ENCODE assay signal across 30 cellular contexts in the genomic region with DNA sequence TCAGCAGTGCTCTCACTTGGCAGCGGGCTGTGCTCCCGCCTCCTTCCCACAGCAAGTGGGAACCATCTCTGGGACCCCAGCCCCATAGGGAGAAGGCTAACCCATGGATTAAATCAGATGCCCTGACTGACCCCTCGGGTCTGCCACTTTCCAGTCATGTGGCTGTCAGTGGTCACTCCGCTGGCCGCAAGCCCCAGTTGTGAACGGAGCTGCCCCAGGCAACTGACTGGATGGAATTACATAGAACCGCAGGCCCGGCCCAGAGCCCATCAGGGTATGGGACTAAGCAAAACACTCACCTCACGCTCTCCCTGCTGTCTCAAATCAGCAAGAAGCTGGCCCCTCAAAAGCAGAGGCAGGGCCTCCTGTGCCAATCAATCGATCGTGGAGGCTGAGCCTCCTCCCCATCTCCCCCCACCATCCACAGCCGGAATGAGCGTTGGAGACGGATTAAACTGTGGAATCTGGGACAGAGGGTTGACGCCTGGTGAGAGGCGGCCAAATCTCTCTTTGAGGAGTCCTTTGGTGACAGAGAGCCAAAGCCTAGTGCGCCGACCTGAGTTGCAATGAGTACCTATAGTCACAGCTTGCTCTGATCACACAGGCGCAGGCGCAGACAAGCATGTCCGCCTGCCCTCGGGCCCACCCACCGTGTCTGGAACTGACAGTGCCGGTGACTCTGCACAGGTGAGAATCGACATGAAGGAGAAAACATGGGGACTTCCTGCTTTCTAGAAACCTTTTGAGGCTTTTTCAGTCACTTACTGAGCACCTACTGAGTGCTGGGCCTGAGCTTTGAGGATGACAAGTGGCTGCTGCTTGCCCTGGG. TPM values are rescaled to one million over a fixed set of nuclear protein-coding genes. Genes with fewer than 3 reads are reported as not detected.
A peak's percentile ranks its signal among the peaks of the same experiment; 100 is the strongest.
DNase-seq lines count a peak whose midpoint lies in the region; ATAC-seq and TF ChIP-seq lines count a peak whose summit lies in the region.
"Had no signal": no experiment of that assay in that cellular context is flagged by ENCODE, and none has a peak within 500 bp of the region (broad histone marks: within the 10 kb centered on the region; RNA-seq: fewer than 3 reads in every experiment).

No MANE protein-coding gene starts in this region.

- no peak overlapping the region for H4K91ac ChIP-seq in trophoblast cell (ENCODE audit: low read depth, low read length)

- TF ChIP-seq CTCF in foreskin keratinocyte (conservative IDR thresholded peaks at IDR 0.05), result no peak

- H3K14ac ChIP-seq in trophoblast cell (ENCODE audit: low read length), result no peak overlapping the region

- H3K36me3 ChIP-seq in Karpas-422 (ENCODE audit: insufficient read depth, low read length), result no peaks in the 10 kb centered on the region
- H3K36me3 ChIP-seq in trophoblast cell (ENCODE audit: control insufficient read depth in 1 of 2, insufficient read depth in 2 of 2, low read length in 2 of 2), result no peaks in the 10 kb centered on the region
- H3K36me3 ChIP-seq: MG63, SJSA1 had no signal

- H3K4me2 ChIP-seq in Karpas-422 (ENCODE audit: low read depth, low read length, poor library complexity, severe bottlenecking) (no peak overlapping the region), trophoblast cell (ENCODE audit: low read length) (no peak overlapping the region)

- H3K79me1 ChIP-seq in trophoblast cell (ENCODE audit: low read length), result no peaks in the 10 kb centered on the region

- peaks cover 25% of the 10 kb centered on the region for H3K36me3 Mint-ChIP-seq in T-helper 1 cell treated with Interleukin-12 subunit alpha and Interleukin-12 subunit beta and Interleukin-4 antibody, amounts not matched to agents 30 μg/mL and 1 μg/mL, for 36 hours (ENCODE audit: low read depth)
- peaks cover 12% of the 10 kb centered on the region for H3K36me3 Mint-ChIP-seq in activated CD8-positive, alpha-beta memory T cell treated with anti-CD3 and anti-CD28 coated beads, Interleukin-2, amount 10 ng/mL, durations not matched to agents 7 days and 5 days
- H3K36me3 Mint-ChIP-seq: activated naive CD8-positive, alpha-beta T cell; mesothelial cell of epicardium had no signal

- H3K4me1 ChIP-seq in Karpas-422 (ENCODE audit: low read length) (no peaks in the 10 kb centered on the region), foreskin keratinocyte (no peaks in the 10 kb centered on the region), trophoblast cell (ENCODE audit: control insufficient read depth in 1 of 2, insufficient read depth in 2 of 2, low read length in 2 of 2) (no peaks in the 10 kb centered on the region)
- H3K4me1 ChIP-seq: parathyroid adenoma, SJSA1 had no signal

- no peak overlapping the region for H4K12ac ChIP-seq in trophoblast cell (ENCODE audit: low read depth, low read length)

- H3K27me3 ChIP-seq in Karpas-422 (ENCODE audit: low read length), result no peaks in the 10 kb centered on the region
- no peaks in the 10 kb centered on the region for H3K27me3 ChIP-seq in foreskin keratinocyte
- H3K27me3 ChIP-seq in trophoblast cell (ENCODE audit: insufficient read depth, low read length), result no peaks in the 10 kb centered on the region
- H3K27me3 ChIP-seq: MG63, SJSA1 had no signal

- H3K27ac Mint-ChIP-seq in T-helper 1 cell treated with Interleukin-12 subunit alpha and Interleukin-12 subunit beta and Interleukin-4 antibody, amounts not matched to agents 30 μg/mL and 1 μg/mL, for 36 hours, result peak overlapping the region; percentile 31
- H3K27ac Mint-ChIP-seq in activated CD8-positive, alpha-beta memory T cell treated with anti-CD3 and anti-CD28 coated beads, Interleukin-2, amount 10 ng/mL, durations not matched to agents 7 days and 5 days, result no peak overlapping the region
- H3K27ac Mint-ChIP-seq: activated naive CD8-positive, alpha-beta T cell; mesothelial cell of epicardium; nephron had no signal

- no peak overlapping the region for H4K8ac ChIP-seq in trophoblast cell (ENCODE audit: low read depth, low read length)

- WGBS in trophoblast cell (ENCODE audit: extremely low coverage, insufficient coverage, insufficient read length), result no CpG with 5 or more reads among the region's 25 CpGs

- no peaks in the 10 kb centered on the region for H3K9me3 Mint-ChIP-seq in T-helper 1 cell treated with Interleukin-12 subunit alpha and Interleukin-12 subunit beta and Interleukin-4 antibody, amounts not matched to agents 30 μg/mL and 1 μg/mL, for 36 hours
- H3K9me3 Mint-ChIP-seq in activated CD8-positive, alpha-beta memory T cell treated with anti-CD3 and anti-CD28 coated beads, Interleukin-2, amount 10 ng/mL, durations not matched to agents 7 days and 5 days (ENCODE audit: low read depth), result no peaks in the 10 kb centered on the region
- H3K9me3 Mint-ChIP-seq: mesothelial cell of epicardium; nephron; stimulated activated memory B cell treated with anti-CD40 and anti-IgM and Interleukin-4, amounts not matched to agents 10 μg/mL and 1 μg/mL and 100 μg/mL, for 72 hours had no signal

- peak; percentile 57 for ATAC-seq in foreskin keratinocyte
- no peak for ATAC-seq in activated CD8-positive, alpha-beta memory T cell treated with anti-CD3 and anti-CD28 coated beads, Interleukin-2, amount 10 ng/mL, durations not matched to agents 7 days and 5 days
- ATAC-seq in HG03378 (IDR thresholded peaks at IDR 0.05; ENCODE audit: unreplicated experiment), result no peak
- ATAC-seq: right cardiac atrium; stimulated activated memory B cell treated with anti-CD40 and anti-IgM and Interleukin-4, amounts not matched to agents 10 μg/mL and 1 μg/mL and 100 μg/mL, for 72 hours had no signal

- DNase-seq in T-helper 1 cell, result no peak
- peak; percentile 22 for DNase-seq in Karpas-422
- DNase-seq in foreskin keratinocyte, result no peak
- peak; percentile 41 to 54 for DNase-seq in trophoblast cell
- DNase-seq in NCI-H69 (lab: John Stamatoyannopoulos, UW), result no peak
- DNase-seq in activated CD8-positive, alpha-beta memory T cell treated with anti-CD3 and anti-CD28 coated beads, Interleukin-2, amount 10 ng/mL, durations not matched to agents 7 days and 5 days, result no peak
- DNase-seq: 8988T; activated CD4-positive, CD25-positive, alpha-beta regulatory T cell treated with anti-CD3 and anti-CD28 coated beads, Interleukin-2, amount 50 U/mL, for 72 hours; caudate nucleus; CD4-positive, alpha-beta memory T cell; EL; HCEC 1CT; islet precursor cell; KBM-7; MG63; NCI-H2081 treated with DMSO at 0.1 percent for 48 hours; NCI-H226; right cardiac atrium; stimulated activated CD4-positive, alpha-beta T cell treated with anti-CD3 and anti-CD28 coated beads, Interleukin-12 subunit alpha, Interleukin-12 subunit beta, amount 100 ng/mL, for 4 hours; stimulated activated CD4-positive, alpha-beta T cell treated with anti-CD3 and anti-CD28 coated beads, Interleukin-4, amount 100 ng/mL, for 24 hours had no signal

- H3K4me3 Mint-ChIP-seq in T-helper 1 cell treated with Interleukin-12 subunit alpha and Interleukin-12 subunit beta and Interleukin-4 antibody, amounts not matched to agents 30 μg/mL and 1 μg/mL, for 36 hours, result no peak overlapping the region
- no peak overlapping the region for H3K4me3 Mint-ChIP-seq in activated CD8-positive, alpha-beta memory T cell treated with anti-CD3 and anti-CD28 coated beads, Interleukin-2, amount 10 ng/mL, durations not matched to agents 7 days and 5 days
- H3K4me3 Mint-ChIP-seq: activated naive CD8-positive, alpha-beta T cell; CD4-positive, alpha-beta memory T cell; mesothelial cell of epicardium; nephron; stimulated activated memory B cell treated with anti-CD40 and anti-IgM and Interleukin-4, amounts not matched to agents 10 μg/mL and 1 μg/mL and 100 μg/mL, for 72 hours had no signal

- H2BK5ac ChIP-seq in trophoblast cell (ENCODE audit: low read depth, low read length, poor library complexity), result no peak overlapping the region

- H3K23ac ChIP-seq in trophoblast cell (ENCODE audit: low read length), result no peak overlapping the region

- no peak overlapping the region for H2BK12ac ChIP-seq in trophoblast cell (ENCODE audit: low read length)

- no peaks in the 10 kb centered on the region for H3K9me2 ChIP-seq in Karpas-422 (replicated peaks; ENCODE audit: insufficient read depth, low read length)

- H2AFZ ChIP-seq in Karpas-422 (ENCODE audit: low read length) (no peak overlapping the region), trophoblast cell (ENCODE audit: insufficient read depth, low read length, poor library complexity) (no peak overlapping the region)
- H2AFZ ChIP-seq: parathyroid adenoma had no signal

- CTCF ChIA-PET in activated CD8-positive, alpha-beta memory T cell treated with anti-CD3 and anti-CD28 coated beads, Interleukin-2, amount 10 ng/mL, durations not matched to agents 7 days and 5 days (lab: Charles Lee), result interaction anchor here (1.1 to 2.3 kb wide), 2 partner anchors 25 to 48 kb away, joined by 5 to 6 read pairs; no protein-coding TSS in a partner anchor

- no peaks in the 10 kb centered on the region for H3K9me3 ChIP-seq in Karpas-422 (ENCODE audit: low read length)
- no peaks in the 10 kb centered on the region for H3K9me3 ChIP-seq in trophoblast cell (ENCODE audit: insufficient read depth, low read depth, low read length)
- H3K9me3 ChIP-seq: MG63, SJSA1 had no signal

- H3K4me3 ChIP-seq in Karpas-422 (ENCODE audit: low read length) (no peak overlapping the region), trophoblast cell (ENCODE audit: low read depth, low read length) (no peak overlapping the region)
- H3K4me3 ChIP-seq: MG63, SJSA1 had no signal

- H3K79me2 ChIP-seq in Karpas-422 (ENCODE audit: low read length) (no peaks in the 10 kb centered on the region), trophoblast cell (ENCODE audit: control insufficient read depth, insufficient read depth, low read length, poor library complexity) (no peaks in the 10 kb centered on the region)
- H3K79me2 ChIP-seq: parathyroid adenoma had no signal

- no peak overlapping the region for H3K4ac ChIP-seq in trophoblast cell (ENCODE audit: low read depth, low read length)

- no peak overlapping the region for H2BK120ac ChIP-seq in trophoblast cell (ENCODE audit: insufficient read depth, low read length, poor library complexity)

- peaks cover 33% of the 10 kb centered on the region for H3K4me1 Mint-ChIP-seq in T-helper 1 cell treated with Interleukin-12 subunit alpha and Interleukin-12 subunit beta and Interleukin-4 antibody, amounts not matched to agents 30 μg/mL and 1 μg/mL, for 36 hours (ENCODE audit: low read depth)
- peaks cover 26% of the 10 kb centered on the region for H3K4me1 Mint-ChIP-seq in activated CD8-positive, alpha-beta memory T cell treated with anti-CD3 and anti-CD28 coated beads, Interleukin-2, amount 10 ng/mL, durations not matched to agents 7 days and 5 days
- H3K4me1 Mint-ChIP-seq: mesothelial cell of epicardium, nephron had no signal

- H3K27me3 Mint-ChIP-seq in T-helper 1 cell treated with Interleukin-12 subunit alpha and Interleukin-12 subunit beta and Interleukin-4 antibody, amounts not matched to agents 30 μg/mL and 1 μg/mL, for 36 hours (ENCODE audit: low read depth), result no peaks in the 10 kb centered on the region
- H3K27me3 Mint-ChIP-seq in activated CD8-positive, alpha-beta memory T cell treated with anti-CD3 and anti-CD28 coated beads, Interleukin-2, amount 10 ng/mL, durations not matched to agents 7 days and 5 days, result no peaks in the 10 kb centered on the region
- H3K27me3 Mint-ChIP-seq: activated naive CD8-positive, alpha-beta T cell; CD4-positive, alpha-beta memory T cell; stimulated activated memory B cell treated with anti-CD40 and anti-IgM and Interleukin-4, amounts not matched to agents 10 μg/mL and 1 μg/mL and 100 μg/mL, for 72 hours had no signal

- no peaks in the 10 kb centered on the region for H4K20me1 ChIP-seq in Karpas-422 (ENCODE audit: insufficient read depth, low read depth, low read length)

- no peak overlapping the region for H3K18ac ChIP-seq in trophoblast cell (ENCODE audit: low read length)

- H2AK5ac ChIP-seq in trophoblast cell (ENCODE audit: low read length), result no peak overlapping the region

- H3K9ac ChIP-seq in Karpas-422 (ENCODE audit: low read length), result no peak overlapping the region
- peak overlapping the region; percentile 25 for H3K9ac ChIP-seq in trophoblast cell (ENCODE audit: low read length)
- H3K9ac ChIP-seq: parathyroid adenoma had no signal

- H3K27ac ChIP-seq in Karpas-422 (ENCODE audit: low read length) (no peak overlapping the region), foreskin keratinocyte (no peak overlapping the region), trophoblast cell (ENCODE audit: low read depth, low read length) (no peak overlapping the region)
- H3K27ac ChIP-seq: parathyroid adenoma, SJSA1 had no signal

RNA-seq across cellular contexts. Expression of a gene that starts 38.7 kb away (rescaled TPM):
- total RNA-seq in Karpas-422 (2014; rRNA removed; shearing (Covaris generic); ENCODE audit: low replicate concordance), result 0.25 TPM in 1 of 2 replicates, not detected in the other
- 1.9 and 2.3 TPM in 2 replicates for total RNA-seq in foreskin keratinocyte
- polyA plus RNA-seq in foreskin keratinocyte, result 3.1 and 3.2 TPM in 2 replicates
- 1.4 TPM in 2 replicates for polyA plus RNA-seq in trophoblast cell (2013)
- 10 to 100 TPM; 39.9 to 62.3 TPM for total RNA-seq in activated CD8-positive, alpha-beta memory T cell treated with anti-CD3 and anti-CD28 coated beads, Interleukin-2, amount 10 ng/mL, durations not matched to agents 7 days and 5 days
- total RNA-seq: dermis microvascular lymphatic vessel endothelial cell, glomerular endothelial cell had no signal

RNA-seq across cellular contexts. Expression of a gene that starts 41.7 kb away (rescaled TPM):
- total RNA-seq in Karpas-422 (2014; rRNA removed; shearing (Covaris generic); ENCODE audit: low replicate concordance), result 0.15 and 0.87 TPM in 2 replicates
- total RNA-seq in foreskin keratinocyte, result 0.21 and 0.24 TPM in 2 replicates
- polyA plus RNA-seq in foreskin keratinocyte, result 0.08 and 0.12 TPM in 2 replicates
- 0.52 and 0.56 TPM in 2 replicates for polyA plus RNA-seq in trophoblast cell (2013)
- under 1 TPM; 0.12 to 0.15 TPM for total RNA-seq in activated CD8-positive, alpha-beta memory T cell treated with anti-CD3 and anti-CD28 coated beads, Interleukin-2, amount 10 ng/mL, durations not matched to agents 7 days and 5 days
- total RNA-seq: glomerular endothelial cell had no signal
- polyA plus RNA-seq: CD4-positive, alpha-beta memory T cell had no signal

RNA-seq across cellular contexts. Expression of a gene that starts 48.3 kb away (rescaled TPM):
- total RNA-seq in Karpas-422 (2014; rRNA removed; shearing (Covaris generic); ENCODE audit: low replicate concordance), result 18.9 and 22.0 TPM in 2 replicates
- 12.6 and 15.1 TPM in 2 replicates for total RNA-seq in foreskin keratinocyte
- 16.5 and 19.6 TPM in 2 replicates for polyA plus RNA-seq in foreskin keratinocyte
- polyA plus RNA-seq in trophoblast cell (2013), result 39.2 and 41.2 TPM in 2 replicates
- 10 to 100 TPM; 39.4 to 46.1 TPM for total RNA-seq in activated CD8-positive, alpha-beta memory T cell treated with anti-CD3 and anti-CD28 coated beads, Interleukin-2, amount 10 ng/mL, durations not matched to agents 7 days and 5 days

RNA-seq across cellular contexts. Expression of a gene that starts 51.0 kb away (rescaled TPM):
- 7.9 and 11.4 TPM in 2 replicates for total RNA-seq in Karpas-422 (2014; rRNA removed; shearing (Covaris generic); ENCODE audit: low replicate concordance)
- 0.35 and 0.51 TPM in 2 replicates for total RNA-seq in foreskin keratinocyte
- polyA plus RNA-seq in foreskin keratinocyte, result 0.65 and 0.66 TPM in 2 replicates
- polyA plus RNA-seq in trophoblast cell (2013), result 4.5 and 4.6 TPM in 2 replicates
- total RNA-seq in activated CD8-positive, alpha-beta memory T cell treated with anti-CD3 and anti-CD28 coated beads, Interleukin-2, amount 10 ng/mL, durations not matched to agents 7 days and 5 days, result 1 to 10 TPM; 7.4 to 9.9 TPM

Comparison
In these comparisons a context has a peak if more than half of its experiments do, and no peak if none do; other contexts are left out.
1. DNase-seq: peak in Karpas-422 (single experiment) and trophoblast cell (2 of 2); none in T-helper 1 cell (0 of 5), foreskin keratinocyte (0 of 2), NCI-H69 (single experiment) and activated CD8-positive, alpha-beta memory T cell treated with anti-CD3 and anti-CD28 coated beads, Interleukin-2, amount 10 ng/mL, durations not matched to agents 7 days and 5 days (single experiment).
2. RNA of a gene that starts 38.7 kb away (total RNA-seq): 39.9 to 62.3 TPM in activated CD8-positive, alpha-beta memory T cell treated with anti-CD3 and anti-CD28 coated beads, Interleukin-2, amount 10 ng/mL, durations not matched to agents 7 days and 5 days; 1.9 to 2.3 TPM in foreskin keratinocyte and 0.25 TPM in Karpas-422; every median in the first group is over 10 times any median in the second.